18 cellular contexts compared by ENCODE assay signal in the genomic region with DNA sequence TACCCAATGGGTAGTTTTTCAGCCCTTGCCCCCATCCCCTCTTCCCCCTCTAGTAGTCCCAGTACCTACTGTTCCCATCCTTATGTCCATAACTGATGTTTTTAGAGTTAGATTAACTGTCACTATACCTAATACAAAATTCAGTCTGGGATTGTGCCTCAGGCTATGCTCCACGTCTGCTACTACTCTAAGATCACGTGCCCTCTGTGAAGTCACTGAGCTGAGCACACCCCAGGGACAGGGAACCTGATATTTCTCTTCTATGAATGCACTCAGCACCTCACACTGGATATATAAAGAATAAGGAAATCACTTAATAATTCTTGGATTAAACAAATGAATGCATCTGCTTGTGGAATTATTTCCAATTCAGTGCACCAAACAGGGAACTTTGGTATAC.
DNase-seq lines count a peak whose midpoint lies in the region; ATAC-seq and TF ChIP-seq lines count a peak whose summit lies in the region.
"Had no signal": no experiment of that assay in that cellular context is flagged by ENCODE, and none has a peak within 500 bp of the region (broad histone marks: within the 10 kb centered on the region; RNA-seq: fewer than 3 reads in every experiment).

No MANE protein-coding gene starts in this region.

- no peak overlapping the region for H3K4me3 Mint-ChIP-seq in stimulated activated effector memory CD8-positive, alpha-beta T cell treated with anti-CD3 and anti-CD28 coated beads, Interleukin-12 subunit alpha, Interleukin-12 subunit beta, amount 100 ng/mL, for 72 hours
- H3K4me3 Mint-ChIP-seq: activated CD4-positive, alpha-beta T cell treated with anti-CD3 and anti-CD28 coated beads, Interleukin-2, amount 10 ng/mL, durations not matched to agents 7 days and 5 days; activated naive CD8-positive, alpha-beta T cell treated with anti-CD3 and anti-CD28 coated beads, Interleukin-2, amount 50 U/mL, for 24 hours; activated T-cell treated with anti-CD3 and anti-CD28 coated beads, Interleukin-2, amount 50 U/mL, for 4 hours; B cell; central memory CD8-positive, alpha-beta T cell; T-helper 2 cell treated with Interferon-gamma antibody and Interleukin-4, amounts not matched to agents 5 μg/mL and 100 μg/mL, for 36 hours had no signal

- no peak overlapping the region for H2AFZ ChIP-seq in hepatocyte

- H4K20me1 ChIP-seq in hepatocyte (ENCODE audit: insufficient read depth, poor library complexity, severe bottlenecking): no peaks in the 10 kb centered on the region

- no peaks in the 10 kb centered on the region for H3K27me3 ChIP-seq in hepatocyte
- H3K27me3 ChIP-seq: heart right ventricle had no signal

- no peak for ATAC-seq in stimulated activated effector memory CD8-positive, alpha-beta T cell treated with anti-CD3 and anti-CD28 coated beads, Interleukin-12 subunit alpha, Interleukin-12 subunit beta, amount 100 ng/mL, for 72 hours
- ATAC-seq: activated naive CD8-positive, alpha-beta T cell treated with anti-CD3 and anti-CD28 coated beads, Interleukin-2, amount 50 U/mL, for 24 hours; activated T-cell treated with anti-CD3 and anti-CD28 coated beads, Interleukin-2, amount 50 U/mL, for 4 hours had no signal

- H3K9me3 Mint-ChIP-seq in stimulated activated effector memory CD8-positive, alpha-beta T cell treated with anti-CD3 and anti-CD28 coated beads, Interleukin-12 subunit alpha, Interleukin-12 subunit beta, amount 100 ng/mL, for 72 hours: no peaks in the 10 kb centered on the region
- H3K9me3 Mint-ChIP-seq: activated CD4-positive, alpha-beta T cell treated with anti-CD3 and anti-CD28 coated beads, Interleukin-2, amount 10 ng/mL, durations not matched to agents 7 days and 5 days; activated naive CD8-positive, alpha-beta T cell treated with anti-CD3 and anti-CD28 coated beads, Interleukin-2, amount 50 U/mL, for 24 hours; activated T-cell treated with anti-CD3 and anti-CD28 coated beads, Interleukin-2, amount 50 U/mL, for 4 hours; central memory CD8-positive, alpha-beta T cell; T-helper 2 cell treated with Interferon-gamma antibody and Interleukin-4, amounts not matched to agents 5 μg/mL and 100 μg/mL, for 36 hours had no signal

- no peak overlapping the region for H3K27ac Mint-ChIP-seq in stimulated activated effector memory CD8-positive, alpha-beta T cell treated with anti-CD3 and anti-CD28 coated beads, Interleukin-12 subunit alpha, Interleukin-12 subunit beta, amount 100 ng/mL, for 72 hours
- H3K27ac Mint-ChIP-seq: activated CD4-positive, alpha-beta T cell treated with anti-CD3 and anti-CD28 coated beads, Interleukin-2, amount 10 ng/mL, durations not matched to agents 7 days and 5 days; activated naive CD8-positive, alpha-beta T cell treated with anti-CD3 and anti-CD28 coated beads, Interleukin-2, amount 50 U/mL, for 24 hours; B cell; progenitor cell of endocrine pancreas; T-helper 2 cell treated with Interferon-gamma antibody and Interleukin-4, amounts not matched to agents 5 μg/mL and 100 μg/mL, for 36 hours had no signal

- WGBS in hepatocyte (ENCODE audit: low lambda C conversion rate, missing lambda C conversion rate): 70% methylated on average over 2 of the region's 2 CpGs

- H3K9me2 ChIP-seq in hepatocyte (replicated peaks; ENCODE audit: insufficient read depth): no peaks in the 10 kb centered on the region

- no peaks in the 10 kb centered on the region for H3K4me1 Mint-ChIP-seq in stimulated activated effector memory CD8-positive, alpha-beta T cell treated with anti-CD3 and anti-CD28 coated beads, Interleukin-12 subunit alpha, Interleukin-12 subunit beta, amount 100 ng/mL, for 72 hours
- H3K4me1 Mint-ChIP-seq: activated CD4-positive, alpha-beta T cell treated with anti-CD3 and anti-CD28 coated beads, Interleukin-2, amount 10 ng/mL, durations not matched to agents 7 days and 5 days; activated naive CD8-positive, alpha-beta T cell treated with anti-CD3 and anti-CD28 coated beads, Interleukin-2, amount 50 U/mL, for 24 hours; B cell had no signal

- H3K36me3 Mint-ChIP-seq in stimulated activated effector memory CD8-positive, alpha-beta T cell treated with anti-CD3 and anti-CD28 coated beads, Interleukin-12 subunit alpha, Interleukin-12 subunit beta, amount 100 ng/mL, for 72 hours: peaks cover 4% of the 10 kb centered on the region

- H3K4me3 ChIP-seq in hepatocyte: no peak overlapping the region
- H3K4me3 ChIP-seq: heart right ventricle had no signal

- H3K27ac ChIP-seq in hepatocyte: no peak overlapping the region
- H3K27ac ChIP-seq: heart right ventricle had no signal

- TF ChIP-seq CTCF in hepatocyte (IDR thresholded peaks at IDR 0.05; ENCODE audit: poor library complexity): no peak

- H3K36me3 ChIP-seq in hepatocyte (replicated peaks; ENCODE audit: insufficient read depth, low read depth): no peaks in the 10 kb centered on the region
- H3K36me3 ChIP-seq: heart right ventricle had no signal

- no peak overlapping the region for H3K4me2 ChIP-seq in hepatocyte

- DNase-seq in DMS 273 treated with DMSO at 0.1 percent for 48 hours (lab: John Stamatoyannopoulos, UW) (peak; percentile 8), NCI-H1436 (lab: John Stamatoyannopoulos, UW) (peak; percentile 96), OCI-M1 (lab: John Stamatoyannopoulos, UW) (peak; percentile 26), hepatocyte (ENCODE audit: low spot score) (peak; percentile 15), mesenteric fat pad (ENCODE audit: low spot score) (no peak), H4 (ENCODE audit: low spot score) (no peak)
- no peak for DNase-seq in stimulated activated effector memory CD8-positive, alpha-beta T cell treated with anti-CD3 and anti-CD28 coated beads, Interleukin-12 subunit alpha, Interleukin-12 subunit beta, amount 100 ng/mL, for 72 hours (ENCODE audit: low spot score in 2 of 2)
- no peak for DNase-seq in activated CD4-positive, CD25-positive, alpha-beta regulatory T cell (lab: John Stamatoyannopoulos, UW)
- DNase-seq: activated CD4-positive, alpha-beta T cell treated with anti-CD3 and anti-CD28 coated beads, Interleukin-2, amount 10 ng/mL, durations not matched to agents 7 days and 5 days; activated naive CD8-positive, alpha-beta T cell treated with anti-CD3 and anti-CD28 coated beads, Interleukin-2, amount 50 U/mL, for 24 hours; activated T-cell treated with anti-CD3 and anti-CD28 coated beads, Interleukin-2, amount 50 U/mL, for 4 hours; heart right ventricle; NCI-H774; stimulated activated CD4-positive, alpha-beta T cell treated with anti-CD3 and anti-CD28 coated beads, Interleukin-15, amount 100 ng/mL, for 24 hours had no signal

- H3K4me1 ChIP-seq in hepatocyte (ENCODE audit: insufficient read depth): no peaks in the 10 kb centered on the region

- H3K9me3 ChIP-seq in hepatocyte (ENCODE audit: low read depth): no peaks in the 10 kb centered on the region
- H3K9me3 ChIP-seq: heart right ventricle had no signal

- no peaks in the 10 kb centered on the region for H3K79me2 ChIP-seq in hepatocyte

Comparison
In these comparisons a context has a peak if more than half of its experiments do, and no peak if none do; other contexts are left out.
1. DNase-seq: peak in DMS 273 treated with DMSO at 0.1 percent for 48 hours (single experiment), NCI-H1436 (single experiment), OCI-M1 (single experiment) and hepatocyte (single experiment); none in stimulated activated effector memory CD8-positive, alpha-beta T cell treated with anti-CD3 and anti-CD28 coated beads, Interleukin-12 subunit alpha, Interleukin-12 subunit beta, amount 100 ng/mL, for 72 hours (0 of 2), mesenteric fat pad (single experiment), H4 (single experiment) and activated CD4-positive, CD25-positive, alpha-beta regulatory T cell (0 of 4).